12 cellular contexts compared by ENCODE assay signal in genomic region chr1:35506960-35507901, GRCh38. TPM values are rescaled to one million over a fixed set of nuclear protein-coding genes. Genes with fewer than 3 reads are reported as not detected.
DNase-seq lines count a peak whose midpoint lies in the region; ATAC-seq, FAIRE-seq and TF ChIP-seq lines count a peak whose summit lies in the region.
"Had no signal": no experiment of that assay in that cellular context is flagged by ENCODE, and none has a peak within 500 bp of the region (broad histone marks: within the 10 kb centered on the region; RNA-seq: fewer than 3 reads in every experiment).

No MANE protein-coding gene starts in this region.

- peaks cover 41% of the 10 kb centered on the region for H3K4me1 ChIP-seq in CD4-positive, CD25-positive, alpha-beta regulatory T cell (ENCODE audit: control insufficient read depth, insufficient read depth, low read length, poor library complexity, severe bottlenecking)
- H3K4me1 ChIP-seq in heart left ventricle (peaks cover 3 to 50% (median 43%) of the 10 kb centered on the region in 12 donors), small intestine (ENCODE audit: control insufficient read depth in 2 of 2, insufficient read depth in 1 of 2, low read depth in 1 of 2, low read length in 1 of 2) (peaks cover 0 to 6% of the 10 kb centered on the region in 2 donors)

- POLR2A ChIA-PET in T-cell (lab: Charles Lee), result interaction anchor here in 1 of 2 donors (0.5 kb wide), 1 partner anchor 304 kb away, joined by 4 read pairs; no protein-coding TSS in a partner anchor

- CTCF ChIA-PET in T-cell (lab: Charles Lee), result interaction anchor here in 1 of 2 donors (0.6 to 1.5 kb wide), 9 partner anchors 10 to 208 kb away, joined by 3 to 16 read pairs (median 3); partner anchors contain the start of gene KIAA0319L

- peaks cover 21% of the 10 kb centered on the region for H3K36me3 Mint-ChIP-seq in CD4-positive, CD25-positive, alpha-beta regulatory T cell
- peaks cover 29% of the 10 kb centered on the region for H3K36me3 Mint-ChIP-seq in T-cell
- H3K36me3 Mint-ChIP-seq in endothelial cell (ENCODE audit: low read depth, unreplicated experiment), result peaks cover 10% of the 10 kb centered on the region

- peak overlapping the region; percentile 88 to 98 (median 93) for H3K27ac Mint-ChIP-seq in CD4-positive, CD25-positive, alpha-beta regulatory T cell
- H3K27ac Mint-ChIP-seq in T-cell (peak overlapping the region; percentile 92 to 99), endothelial cell (ENCODE audit: unreplicated experiment) (peak overlapping the region; percentile 23)

- no peaks in the 10 kb centered on the region for H3K36me3 ChIP-seq in CD4-positive, CD25-positive, alpha-beta regulatory T cell (ENCODE audit: control insufficient read depth, insufficient read depth, low read length)
- H3K36me3 ChIP-seq in heart left ventricle (peaks cover 0 to 15% (median 9%) of the 10 kb centered on the region in 9 donors), small intestine (ENCODE audit: control insufficient read depth in 2 of 2, insufficient read depth in 2 of 2, low read length in 2 of 2) (no peaks in the 10 kb centered on the region)

- no peaks in the 10 kb centered on the region for H3K27me3 ChIP-seq in CD4-positive, CD25-positive, alpha-beta regulatory T cell (ENCODE audit: control insufficient read depth, insufficient read depth, low read length)
- no peaks in the 10 kb centered on the region for H3K27me3 ChIP-seq in heart left ventricle
- no peaks in the 10 kb centered on the region for H3K27me3 ChIP-seq in small intestine (ENCODE audit: control insufficient read depth in 2 of 2, insufficient read depth in 2 of 2, low read length in 2 of 2)
- H3K27me3 ChIP-seq: upper lobe of left lung had no signal

- TF ChIP-seq CTCF in endothelial cell (IDR thresholded peaks at IDR 0.05; ENCODE audit: unreplicated experiment) (no peak), heart left ventricle (IDR thresholded peaks at IDR 0.05) (no peak)

- peaks cover 39 to 70% (median 55%) of the 10 kb centered on the region in 4 donors for H3K4me1 Mint-ChIP-seq in CD4-positive, CD25-positive, alpha-beta regulatory T cell
- H3K4me1 Mint-ChIP-seq in T-cell (peaks cover 71 to 78% (median 77%) of the 10 kb centered on the region in 3 donors), endothelial cell (ENCODE audit: unreplicated experiment) (peaks cover 16% of the 10 kb centered on the region)

- no peak for TF ChIP-seq POLR2A in heart left ventricle (IDR thresholded peaks at IDR 0.05)

- H3K9me3 Mint-ChIP-seq in CD4-positive, CD25-positive, alpha-beta regulatory T cell, result peaks cover 0 to under 1% (median 0%) of the 10 kb centered on the region in 7 donors
- H3K9me3 Mint-ChIP-seq in T-cell (peaks cover 0 to 3% (median 0%) of the 10 kb centered on the region in 3 donors), endothelial cell (ENCODE audit: unreplicated experiment) (no peaks in the 10 kb centered on the region)

- intact Hi-C loops in heart left ventricle (cut with DNase I), result no loop called here

- no peaks in the 10 kb centered on the region for H3K9me3 ChIP-seq in CD4-positive, CD25-positive, alpha-beta regulatory T cell (ENCODE audit: control insufficient read depth in 2 of 2, low read length in 2 of 2)
- H3K9me3 ChIP-seq in heart left ventricle (no peaks in the 10 kb centered on the region), small intestine (ENCODE audit: control insufficient read depth, low read depth) (no peaks in the 10 kb centered on the region)
- H3K9me3 ChIP-seq: upper lobe of left lung had no signal

- FAIRE-seq in GM19239 (lab: Jason Lieb, UNC) (peak; percentile 88), small intestine (lab: Jason Lieb, UNC) (no peak)
- FAIRE-seq: endometrium had no signal

- no peaks in the 10 kb centered on the region for H3K27me3 Mint-ChIP-seq in CD4-positive, CD25-positive, alpha-beta regulatory T cell
- no peaks in the 10 kb centered on the region for H3K27me3 Mint-ChIP-seq in T-cell
- H3K27me3 Mint-ChIP-seq in endothelial cell (ENCODE audit: unreplicated experiment), result no peaks in the 10 kb centered on the region

- 42 to 56% (median 53%) methylated on average over 3 of the region's 3 CpGs for WGBS in heart left ventricle, 4 donors
- 67 to 86% (median 70%) methylated on average over 3 of the region's 3 CpGs for WGBS in small intestine, 3 donors

- ATAC-seq in CD4-positive, CD25-positive, alpha-beta regulatory T cell (ENCODE audit: low read depth in 2 of 2), result no peak
- peak; percentile 25 to 58 (median 34) for ATAC-seq in T-cell (replicated peaks in 1 of 4)
- no peak for ATAC-seq in heart left ventricle

- peak overlapping the region; percentile 52 to 84 (median 64) for H3K4me3 Mint-ChIP-seq in CD4-positive, CD25-positive, alpha-beta regulatory T cell
- peak overlapping the region; percentile 46 to 76 (median 66) for H3K4me3 Mint-ChIP-seq in T-cell
- no peak overlapping the region for H3K4me3 Mint-ChIP-seq in endothelial cell (ENCODE audit: unreplicated experiment)

- peak overlapping the region; percentile 66 for H3K4me3 ChIP-seq in CD4-positive, CD25-positive, alpha-beta regulatory T cell (ENCODE audit: low read depth, low read length)
- H3K4me3 ChIP-seq in heart left ventricle (no peak overlapping the region), small intestine (ENCODE audit: low read depth in 1 of 2, low read length in 2 of 2) (no peak overlapping the region)
- H3K4me3 ChIP-seq: upper lobe of left lung had no signal

- DNase-seq in CD4-positive, CD25-positive, alpha-beta regulatory T cell, result peak in 2 of 3 donors; percentile 9 to 35
- DNase-seq in GM19239 (ENCODE audit: insufficient read length, low spot score) (no peak), T-cell (peak in 16 of 34 experiments; percentile 2 to 38 (median 10)), endothelial cell (ENCODE audit: low spot score) (no peak), EL (no peak), heart left ventricle (no peak), medulla oblongata (ENCODE audit: extremely low spot score) (no peak), small intestine (no peak)
- DNase-seq: COR-L47, NCI-H524 treated with DMSO at 0.1 percent for 48 hours, upper lobe of left lung had no signal

- peak overlapping the region; percentile 66 for H3K27ac ChIP-seq in CD4-positive, CD25-positive, alpha-beta regulatory T cell (ENCODE audit: insufficient read depth, low read length, poor library complexity, severe bottlenecking)
- H3K27ac ChIP-seq in heart left ventricle (peak overlapping the region in 4 of 12 donors; percentile 7 to 85 (median 40)), small intestine (ENCODE audit: low read depth in 1 of 2, low read length in 1 of 2) (peak overlapping the region in 1 of 2 donors; percentile 87)

RNA-seq across cellular contexts. Expression of gene KIAA0319L, which starts 50.0 kb away (rescaled TPM):
- 72.4 TPM for total RNA-seq in CD4-positive, CD25-positive, alpha-beta regulatory T cell
- polyA plus RNA-seq in CD4-positive, CD25-positive, alpha-beta regulatory T cell, result 10 to 100 TPM; 16.2 to 21.3 (median 17.4) TPM
- 10 to 100 TPM; 60.8 to 73.7 (median 63.7) TPM for total RNA-seq in T-cell
- total RNA-seq in endothelial cell (ENCODE audit: unreplicated experiment), result 69.2 TPM
- 100 to 1,000 TPM in 2 of 9 donors, 10 to 100 TPM in 7; 58.3 to 108 (median 78.3) TPM for total RNA-seq in heart left ventricle
- polyA plus RNA-seq in heart left ventricle, result 10 to 100 TPM; 21.0 to 41.1 TPM
- polyA plus RNA-seq in small intestine, result 10 to 100 TPM; 14.1 to 27.3 (median 16.5) TPM

RNA-seq across cellular contexts. Expression of gene NCDN, which starts 50.4 kb away (rescaled TPM):
- 28.7 TPM for total RNA-seq in CD4-positive, CD25-positive, alpha-beta regulatory T cell
- polyA plus RNA-seq in CD4-positive, CD25-positive, alpha-beta regulatory T cell, result 10 to 100 TPM in 2 of 4 donors, 1 to 10 TPM in 2; 5.5 to 11.1 (median 10.1) TPM
- total RNA-seq in T-cell, result 10 to 100 TPM; 19.8 to 34.0 (median 31.4) TPM
- total RNA-seq in endothelial cell (ENCODE audit: unreplicated experiment), result 21.6 TPM
- 10 to 100 TPM; 20.7 to 44.4 (median 35.3) TPM for total RNA-seq in heart left ventricle
- polyA plus RNA-seq in heart left ventricle, result 10 to 100 TPM; 14.6 to 27.0 TPM
- 10 to 100 TPM in 1 of 3 donors, 1 to 10 TPM in 2; 2.4 to 10.9 (median 3.1) TPM for polyA plus RNA-seq in small intestine

Comparison
In these comparisons a context has a peak if more than half of its experiments do, and no peak if none do; other contexts are left out.
1. ATAC-seq: peak in T-cell (4 of 4); none in CD4-positive, CD25-positive, alpha-beta regulatory T cell (0 of 2) and heart left ventricle (0 of 4).
2. DNase-seq: peak in CD4-positive, CD25-positive, alpha-beta regulatory T cell (2 of 3); none in GM19239 (single experiment), endothelial cell (single experiment), EL (single experiment), heart left ventricle (0 of 5), medulla oblongata (single experiment) and small intestine (single experiment).
3. H3K27ac Mint-ChIP-seq: peak in every context shown above with its lines; median percentile 96 in T-cell; 93 in CD4-positive, CD25-positive, alpha-beta regulatory T cell; 23 in endothelial cell.